18 cellular contexts compared by ENCODE assay signal in genomic region chr4:41319553-41319952, GRCh38.
DNase-seq lines count a peak whose midpoint lies in the region; ATAC-seq and TF ChIP-seq lines count a peak whose summit lies in the region.
"Had no signal": no experiment of that assay in that cellular context is flagged by ENCODE, and none has a peak within 500 bp of the region (broad histone marks: within the 10 kb centered on the region; RNA-seq: fewer than 3 reads in every experiment).

No MANE protein-coding gene starts in this region.

- no peak overlapping the region for H3K4me2 ChIP-seq in parathyroid adenoma (ENCODE audit: low read length)
- H3K4me2 ChIP-seq: KMS-11 had no signal

- H3K4me3 Mint-ChIP-seq in HFFc6 = no peak overlapping the region; the same call in 1 of the 2 replicates
- H3K4me3 Mint-ChIP-seq: activated CD8-positive, alpha-beta T cell treated with anti-CD3 and anti-CD28 coated beads for 36 hours; brain; CD14-positive monocyte had no signal

- H2AFZ ChIP-seq in parathyroid adenoma = peak overlapping the region; percentile 34

- peaks cover 31% of the 10 kb centered on the region for H3K4me1 Mint-ChIP-seq in HFFc6 (ENCODE audit: low read depth)
- H3K4me1 Mint-ChIP-seq: brain, CD14-positive monocyte had no signal

- ATAC-seq in HG02763 (IDR thresholded peaks at IDR 0.05; ENCODE audit: unreplicated experiment) = no peak
- ATAC-seq: activated CD8-positive, alpha-beta T cell treated with anti-CD3 and anti-CD28 coated beads for 36 hours had no signal

- H3K9me3 ChIP-seq in parathyroid adenoma (ENCODE audit: control insufficient read depth, low read length) = no peaks in the 10 kb centered on the region

- no peak overlapping the region for H3K27ac Mint-ChIP-seq in HFFc6
- H3K27ac Mint-ChIP-seq: activated CD8-positive, alpha-beta T cell treated with anti-CD3 and anti-CD28 coated beads for 36 hours; CD14-positive monocyte had no signal

- no peaks in the 10 kb centered on the region for H3K36me3 ChIP-seq in parathyroid adenoma (ENCODE audit: control insufficient read depth, insufficient read depth, low read length)

- no peaks in the 10 kb centered on the region; the same call in 1 of the 2 replicates for H3K36me3 Mint-ChIP-seq in HFFc6 (ENCODE audit: low read depth)
- H3K36me3 Mint-ChIP-seq: brain, CD14-positive monocyte had no signal

- H3K4me3 ChIP-seq in parathyroid adenoma (ENCODE audit: low read depth, low read length) = no peak overlapping the region
- H3K4me3 ChIP-seq: skin epidermis had no signal

- no peak overlapping the region for H3K27ac ChIP-seq in parathyroid adenoma
- H3K27ac ChIP-seq: KMS-11, skin epidermis had no signal

- no peaks in the 10 kb centered on the region for H3K9me3 Mint-ChIP-seq in HFFc6

- H3K9ac ChIP-seq in parathyroid adenoma = no peak overlapping the region
- H3K9ac ChIP-seq: KMS-11 had no signal

- peak; percentile 63 for DNase-seq in ELR (ENCODE audit: low read depth)
- peak; percentile 85 for DNase-seq in NCI-H460 (ENCODE audit: extremely low read depth, low read depth)
- peak; percentile 27 to 57 for DNase-seq in dermis microvascular lymphatic vessel endothelial cell (ENCODE audit: low read depth in 2 of 2)
- DNase-seq in HFFc6 = no peak
- no peak for DNase-seq in iPS-NIHi7 (ENCODE audit: extremely low spot score)
- DNase-seq in NCI-H1436 treated with DMSO at 0.1 percent for 48 hours (lab: John Stamatoyannopoulos, UW) = no peak
- DNase-seq: activated CD8-positive, alpha-beta T cell treated with anti-CD3 and anti-CD28 coated beads for 36 hours; activated gamma-delta T cell; glutamatergic neuron; left ventricle myocardium superior; NCI-H187; T-helper 2 cell had no signal

- H3K4me1 ChIP-seq in parathyroid adenoma = no peaks in the 10 kb centered on the region

- H3K27me3 ChIP-seq in parathyroid adenoma (ENCODE audit: control insufficient read depth, insufficient read depth, low read length) = no peaks in the 10 kb centered on the region

- H3K79me2 ChIP-seq in parathyroid adenoma = no peaks in the 10 kb centered on the region

- TF ChIP-seq CTCF in parathyroid adenoma (IDR thresholded peaks at IDR 0.05) (no peak), HFFc6 (IDR thresholded peaks at IDR 0.05) (no peak)

- peaks cover 14% of the 10 kb centered on the region for H3K27me3 Mint-ChIP-seq in HFFc6 (ENCODE audit: insufficient read depth)

Comparison
In these comparisons a context has a peak if more than half of its experiments do, and no peak if none do; other contexts are left out.
1. DNase-seq: peak in ELR (single experiment), NCI-H460 (single experiment) and dermis microvascular lymphatic vessel endothelial cell (2 of 2); none in HFFc6 (single experiment), iPS-NIHi7 (single experiment) and NCI-H1436 treated with DMSO at 0.1 percent for 48 hours (single experiment).